Comparison of ENCODE assay signal across 8 cellular contexts in genomic region chr10:104253576-104254410, GRCh38. TPM values are rescaled to one million over a fixed set of nuclear protein-coding genes. Genes with fewer than 3 reads are reported as not detected.
DNase-seq lines count a peak whose midpoint lies in the region; ATAC-seq and TF ChIP-seq lines count a peak whose summit lies in the region.

No MANE protein-coding gene starts in this region.

- no peaks in the 10 kb centered on the region for H3K9me3 ChIP-seq in HAP-1
- H3K9me3 ChIP-seq in right cardiac atrium (ENCODE audit: control insufficient read depth, low read length): no peaks in the 10 kb centered on the region
- H3K9me3 ChIP-seq in spleen: no peaks in the 10 kb centered on the region

- no peak for DNase-seq in HAP-1 (ENCODE audit: low spot score in 2 of 2)
- no peak for DNase-seq in activated B cell treated with CpG ODN at 0.5 μM for 24 hours
- no peak for DNase-seq in right cardiac atrium
- no peak for DNase-seq in spleen
- no peak for DNase-seq in omental fat pad (ENCODE audit: low spot score)
- no peak for DNase-seq in cerebellar cortex (ENCODE audit: low spot score)

- POLR2A ChIA-PET in activated B cell treated with CpG ODN at 0.5 μM for 24 hours (lab: Charles Lee): interaction anchor here (0.8 to 5.1 kb wide), 7 partner anchors 9 to 132 kb away, joined by 3 to 45 read pairs (median 4); partner anchors contain the start of genes GSTO2 and SFR1

- ATAC-seq in activated B cell treated with CpG ODN at 0.5 μM for 24 hours (ENCODE audit: low read depth) (no peak), right cardiac atrium (no peak), HG02938 (IDR thresholded peaks at IDR 0.05; ENCODE audit: unreplicated experiment) (no peak), omental fat pad (ENCODE audit: low FRiP score) (no peak), HG03342 (IDR thresholded peaks at IDR 0.05; ENCODE audit: unreplicated experiment) (no peak)

- peak overlapping the region; percentile 88 for H3K27ac Mint-ChIP-seq in activated B cell treated with CpG ODN at 0.5 μM for 24 hours

- peak overlapping the region; percentile 76 for H3K4me3 ChIP-seq in HAP-1
- peak overlapping the region; percentile 90 for H3K4me3 ChIP-seq in right cardiac atrium (ENCODE audit: low read length)
- H3K4me3 ChIP-seq in spleen: peak overlapping the region in 7 of 8 donors; percentile 79 to 94 (median 85)

- H3K9me3 Mint-ChIP-seq in activated B cell treated with CpG ODN at 0.5 μM for 24 hours: no peaks in the 10 kb centered on the region

- H3K36me3 Mint-ChIP-seq in activated B cell treated with CpG ODN at 0.5 μM for 24 hours (ENCODE audit: low read depth): peaks cover 22% of the 10 kb centered on the region

- intact Hi-C loops in activated B cell treated with CpG ODN at 0.5 μM for 24 hours (cut with micrococcal nuclease) (loop anchor here (1.0 kb wide), 2 partner anchors 16 to 21 kb away; partner anchors contain the start of genes CFAP43 and GSTO2), right cardiac atrium (cut with DNase I) (no loop called here), spleen (cut with DNase I; ENCODE audit: low total_unique reads) (no loop called here)

- CTCF ChIA-PET in activated B cell treated with CpG ODN at 0.5 μM for 24 hours (lab: Charles Lee): interaction anchor here (0.6 to 4.9 kb wide), 2 partner anchors 20 to 88 kb away, joined by 3 to 23 read pairs; no protein-coding TSS in a partner anchor

- H3K4me3 Mint-ChIP-seq in activated B cell treated with CpG ODN at 0.5 μM for 24 hours: peak overlapping the region; percentile 93

- peaks cover 15% of the 10 kb centered on the region for H3K27me3 Mint-ChIP-seq in activated B cell treated with CpG ODN at 0.5 μM for 24 hours

- no peak for TF ChIP-seq POLR2A in spleen (IDR thresholded peaks at IDR 0.05)

- in situ Hi-C loops in HAP-1 (cut with MboI; ENCODE audit: low sequenced_read_pairs): no loop called here

- TF ChIP-seq CTCF in activated B cell treated with CpG ODN at 0.5 μM for 24 hours (IDR thresholded peaks at IDR 0.05) (no peak), spleen (IDR thresholded peaks at IDR 0.05 in 8 of 11, conservative IDR thresholded peaks at IDR 0.05 in 3 of 11) (no peak), omental fat pad (IDR thresholded peaks at IDR 0.05) (no peak)

- H3K27ac ChIP-seq in right cardiac atrium (ENCODE audit: low read length): peak overlapping the region; percentile 99
- peak overlapping the region in 7 of 8 donors; percentile 96 to 99 (median 97) for H3K27ac ChIP-seq in spleen

- H3K4me1 Mint-ChIP-seq in activated B cell treated with CpG ODN at 0.5 μM for 24 hours: peaks cover 28% of the 10 kb centered on the region

- WGBS in right cardiac atrium: 71% methylated on average over 10 of the region's 10 CpGs
- WGBS in spleen, 5 donors: 65 to 74% (median 72%) methylated on average over 10 of the region's 10 CpGs

- H3K36me3 ChIP-seq in HAP-1 (replicated peaks): peaks cover 15% of the 10 kb centered on the region
- H3K36me3 ChIP-seq in spleen: peaks cover 0 to 19% (median 8%) of the 10 kb centered on the region in 6 donors

- H3K27me3 ChIP-seq in HAP-1 (ENCODE audit: low read depth) (no peaks in the 10 kb centered on the region), right cardiac atrium (ENCODE audit: control insufficient read depth, insufficient read depth) (no peaks in the 10 kb centered on the region), spleen (replicated peaks in 1 of 7) (no peaks in the 10 kb centered on the region)

- H3K4me1 ChIP-seq in HAP-1 (peaks cover 28% of the 10 kb centered on the region), right cardiac atrium (ENCODE audit: control insufficient read depth, insufficient read depth, low read length) (peaks cover 2% of the 10 kb centered on the region), spleen (peaks cover 23 to 49% (median 42%) of the 10 kb centered on the region in 6 donors)

RNA-seq across cellular contexts. Expression of gene GSTO1, which starts 0.9 kb away (rescaled TPM):
- total RNA-seq in activated B cell treated with CpG ODN at 0.5 μM for 24 hours (43.0 and 55.9 TPM in 2 replicates), right cardiac atrium (100 to 1,000 TPM; 164 to 220 (median 198) TPM), spleen (100 to 1,000 TPM in 1 of 7 donors, 10 to 100 TPM in 6; 64.4 to 104 (median 81.7) TPM), omental fat pad (100 to 1,000 TPM in 2 of 4 donors, 10 to 100 TPM in 2; 63.9 to 116 (median 97.6) TPM)
- polyA plus RNA-seq in right cardiac atrium (351 TPM), spleen (100 to 1,000 TPM in 2 of 3 donors, 10 to 100 TPM in 1; 88.1 to 157 (median 131) TPM)

RNA-seq across cellular contexts. Expression of gene GSTO2, which starts 15.2 kb away (rescaled TPM):
- total RNA-seq in activated B cell treated with CpG ODN at 0.5 μM for 24 hours (0.56 and 0.91 TPM in 2 replicates), right cardiac atrium (1 to 10 TPM in 1 of 4 donors, under 1 TPM in 3; 0.37 to 1.1 (median 0.72) TPM), spleen (1 to 10 TPM in 1 of 7 donors, under 1 TPM in 6; 0.32 to 1.4 (median 0.77) TPM), omental fat pad (1 to 10 TPM in 1 of 4 donors, under 1 TPM in 3; 0.12 to 1.4 (median 0.54) TPM)
- polyA plus RNA-seq in right cardiac atrium (0.43 TPM), spleen (under 1 TPM; 0.91 to 0.99 (median 0.91) TPM)

RNA-seq across cellular contexts. Expression of gene CFAP43, which starts 21.6 kb away (rescaled TPM):
- total RNA-seq in activated B cell treated with CpG ODN at 0.5 μM for 24 hours (0.22 TPM in 1 of 2 replicates, not detected in the other), right cardiac atrium (under 1 TPM; 0.09 to 0.35 (median 0.22) TPM), spleen (1 to 10 TPM in 1 of 7 donors, under 1 TPM in 5, not detected in 1; 0.13 to 1.1 (median 0.30) TPM), omental fat pad (under 1 TPM in 3 of 4 donors, not detected in 1; 0.38 to 0.84 (median 0.60) TPM)
- polyA plus RNA-seq in right cardiac atrium (0.18 TPM), spleen (under 1 TPM; 0.17 to 0.30 (median 0.22) TPM)
